ENCODE assay signal across 26 cellular contexts in genomic region chr12:48771588-48772112, GRCh38.
"Had no signal": no experiment of that assay in that cellular context is flagged by ENCODE, and none has a peak within 500 bp of the region (broad histone marks: within the 10 kb centered on the region; RNA-seq: fewer than 3 reads in every experiment).

No MANE protein-coding gene starts in this region.

- H3K9me3 Mint-ChIP-seq: activated CD4-positive, alpha-beta T cell treated with anti-CD3 and anti-CD28 coated beads, Interleukin-2, amount 10 ng/mL, durations not matched to agents 24 days and 14 days; activated naive CD8-positive, alpha-beta T cell treated with anti-CD3 and anti-CD28 coated beads for 36 hours; activated T-cell treated with anti-CD3 and anti-CD28 coated beads, Interleukin-2, amount 50 U/mL, for 72 hours; activated T-helper 17 cell treated with anti-CD3 and anti-CD28 coated beads, Interleukin-2, amount 50 U/mL, for 72 hours; T-helper 2 cell treated with Interferon-gamma antibody and Interleukin-4, amounts not matched to agents 5 μg/mL and 100 μg/mL, for 36 hours had no signal

- H3K4me3 ChIP-seq: adrenal gland, body of pancreas, breast epithelium, SJCRH30, SK-N-MC had no signal

- H3K27me3 Mint-ChIP-seq: activated naive CD8-positive, alpha-beta T cell treated with anti-CD3 and anti-CD28 coated beads for 36 hours had no signal

- H3K36me3 Mint-ChIP-seq: activated naive CD8-positive, alpha-beta T cell treated with anti-CD3 and anti-CD28 coated beads for 36 hours had no signal

- H3K27ac ChIP-seq: adrenal gland, body of pancreas, breast epithelium, KMS-11, SJCRH30, SK-N-MC had no signal

- H3K27me3 ChIP-seq: adrenal gland, body of pancreas, breast epithelium, SJCRH30 had no signal

- H3K4me1 Mint-ChIP-seq: activated naive CD8-positive, alpha-beta T cell treated with anti-CD3 and anti-CD28 coated beads for 36 hours; activated T-helper 17 cell treated with anti-CD3 and anti-CD28 coated beads, Interleukin-2, amount 50 U/mL, for 72 hours had no signal

- DNase-seq: activated CD4-positive, alpha-beta T cell treated with anti-CD3 and anti-CD28 coated beads, Interleukin-2, amount 10 ng/mL, durations not matched to agents 24 days and 14 days; activated CD4-positive, alpha-beta T cell treated with anti-CD3 and anti-CD28 coated beads, Interleukin-2, amount 50 U/mL, for 4 hours; activated effector memory CD4-positive, alpha-beta T cell treated with anti-CD3 and anti-CD28 coated beads, Interleukin-2, amount 50 U/mL, for 16 hours; activated naive CD4-positive, alpha-beta T cell; activated naive CD4-positive, alpha-beta T cell treated with anti-CD3 and anti-CD28 coated beads, Interleukin-2, amount 50 U/mL, for 16 hours; activated naive CD8-positive, alpha-beta T cell treated with anti-CD3 and anti-CD28 coated beads for 36 hours; activated T-cell treated with anti-CD3 and anti-CD28 coated beads, Interleukin-2, amount 50 U/mL, for 1 hour; activated T-cell treated with anti-CD3 and anti-CD28 coated beads, Interleukin-2, amount 50 U/mL, for 72 hours; adrenal gland; body of pancreas; MM.1S; MV-4-11; NCI-H1092; NCI-H1436 treated with DMSO at 0.1 percent for 48 hours; NCI-H1694 treated with DMSO at 0.1 percent for 48 hours; NCI-H2029; NCI-H345; NCI-H524 treated with DMSO at 0.1 percent for 48 hours; SHP77; SJCRH30 had no signal

- H3K9me3 ChIP-seq: adrenal gland, body of pancreas, breast epithelium, SJCRH30 had no signal

- ATAC-seq: activated T-cell treated with anti-CD3 and anti-CD28 coated beads, Interleukin-2, amount 50 U/mL, for 72 hours; activated T-helper 17 cell treated with anti-CD3 and anti-CD28 coated beads, Interleukin-2, amount 50 U/mL, for 72 hours; body of pancreas; Panc1 had no signal

- H3K27ac Mint-ChIP-seq: activated CD4-positive, alpha-beta T cell treated with anti-CD3 and anti-CD28 coated beads, Interleukin-2, amount 10 ng/mL, durations not matched to agents 24 days and 14 days; activated naive CD8-positive, alpha-beta T cell treated with anti-CD3 and anti-CD28 coated beads for 36 hours; activated T-cell treated with anti-CD3 and anti-CD28 coated beads, Interleukin-2, amount 50 U/mL, for 72 hours; activated T-helper 17 cell treated with anti-CD3 and anti-CD28 coated beads, Interleukin-2, amount 50 U/mL, for 72 hours; T-helper 2 cell treated with Interferon-gamma antibody and Interleukin-4, amounts not matched to agents 5 μg/mL and 100 μg/mL, for 36 hours had no signal

- H3K4me1 ChIP-seq: adrenal gland, body of pancreas, breast epithelium, SJCRH30 had no signal

- H3K4me3 Mint-ChIP-seq: activated CD4-positive, alpha-beta T cell treated with anti-CD3 and anti-CD28 coated beads, Interleukin-2, amount 10 ng/mL, durations not matched to agents 24 days and 14 days; activated naive CD8-positive, alpha-beta T cell treated with anti-CD3 and anti-CD28 coated beads for 36 hours; activated T-cell treated with anti-CD3 and anti-CD28 coated beads, Interleukin-2, amount 50 U/mL, for 72 hours; activated T-helper 17 cell treated with anti-CD3 and anti-CD28 coated beads, Interleukin-2, amount 50 U/mL, for 72 hours; T-helper 2 cell treated with Interferon-gamma antibody and Interleukin-4, amounts not matched to agents 5 μg/mL and 100 μg/mL, for 36 hours had no signal
